ENCODE assay signal across 1 cellular context in the genomic region with DNA sequence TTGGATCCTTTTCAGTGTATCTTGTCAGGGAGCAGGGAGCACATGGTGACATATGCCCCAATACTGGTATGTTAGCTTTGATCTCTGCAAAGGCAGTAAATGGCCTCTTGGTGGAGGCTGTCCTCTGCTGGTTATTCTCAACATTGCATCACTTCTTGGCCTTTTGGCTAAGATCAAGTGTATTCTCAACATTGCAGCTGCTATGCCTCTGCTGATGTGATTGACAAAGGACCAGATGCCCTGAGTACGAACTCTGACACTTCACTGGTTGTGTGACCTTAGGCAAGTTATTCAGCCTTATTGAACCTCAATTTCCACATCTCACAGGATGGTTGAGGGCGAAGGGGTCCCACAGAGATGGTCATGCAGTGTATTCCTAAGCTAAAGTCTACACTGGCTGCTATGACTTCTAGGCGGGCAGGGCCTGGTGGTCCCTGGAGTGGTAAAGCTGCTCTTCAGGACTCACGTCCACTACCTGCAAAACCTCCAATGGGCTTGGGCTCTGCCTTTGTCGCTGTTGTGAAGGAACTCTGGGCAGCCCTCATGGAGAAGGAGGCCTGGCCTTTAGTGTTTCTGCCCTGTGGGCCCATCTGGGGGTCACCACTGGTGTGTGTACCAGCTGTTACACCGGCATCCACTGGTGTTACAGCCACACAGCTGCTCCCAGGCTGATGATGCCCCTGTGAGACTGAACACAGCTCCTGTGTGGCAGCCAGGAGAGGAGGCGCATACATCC.
TF ChIP-seq lines count a peak whose summit lies in the region.

No MANE protein-coding gene starts in this region.

TF ChIP-seq in HepG2, 621 proteins besides CTCF, POLR2A, EP300 and RAD21 (continued from another document and continues in another):
- TF ChIP-seq, protein P1, sequence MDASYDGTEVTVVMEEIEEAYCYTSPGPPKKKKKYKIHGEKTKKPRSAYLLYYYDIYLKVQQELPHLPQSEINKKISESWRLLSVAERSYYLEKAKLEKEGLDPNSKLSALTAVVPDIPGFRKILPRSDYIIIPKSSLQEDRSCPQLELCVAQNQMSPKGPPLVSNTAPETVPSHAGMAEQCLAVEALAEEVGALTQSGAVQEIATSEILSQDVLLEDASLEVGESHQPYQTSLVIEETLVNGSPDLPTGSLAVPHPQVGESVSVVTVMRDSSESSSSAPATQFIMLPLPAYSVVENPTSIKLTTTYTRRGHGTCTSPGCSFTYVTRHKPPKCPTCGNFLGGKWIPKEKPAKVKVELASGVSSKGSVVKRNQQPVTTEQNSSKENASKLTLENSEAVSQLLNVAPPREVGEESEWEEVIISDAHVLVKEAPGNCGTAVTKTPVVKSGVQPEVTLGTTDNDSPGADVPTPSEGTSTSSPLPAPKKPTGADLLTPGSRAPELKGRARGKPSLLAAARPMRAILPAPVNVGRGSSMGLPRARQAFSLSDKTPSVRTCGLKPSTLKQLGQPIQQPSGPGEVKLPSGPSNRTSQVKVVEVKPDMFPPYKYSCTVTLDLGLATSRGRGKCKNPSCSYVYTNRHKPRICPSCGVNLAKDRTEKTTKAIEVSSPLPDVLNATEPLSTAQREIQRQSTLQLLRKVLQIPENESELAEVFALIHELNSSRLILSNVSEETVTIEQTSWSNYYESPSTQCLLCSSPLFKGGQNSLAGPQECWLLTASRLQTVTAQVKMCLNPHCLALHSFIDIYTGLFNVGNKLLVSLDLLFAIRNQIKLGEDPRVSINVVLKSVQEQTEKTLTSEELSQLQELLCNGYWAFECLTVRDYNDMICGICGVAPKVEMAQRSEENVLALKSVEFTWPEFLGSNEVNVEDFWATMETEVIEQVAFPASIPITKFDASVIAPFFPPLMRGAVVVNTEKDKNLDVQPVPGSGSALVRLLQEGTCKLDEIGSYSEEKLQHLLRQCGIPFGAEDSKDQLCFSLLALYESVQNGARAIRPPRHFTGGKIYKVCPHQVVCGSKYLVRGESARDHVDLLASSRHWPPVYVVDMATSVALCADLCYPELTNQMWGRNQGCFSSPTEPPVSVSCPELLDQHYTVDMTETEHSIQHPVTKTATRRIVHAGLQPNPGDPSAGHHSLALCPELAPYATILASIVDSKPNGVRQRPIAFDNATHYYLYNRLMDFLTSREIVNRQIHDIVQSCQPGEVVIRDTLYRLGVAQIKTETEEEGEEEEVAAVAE (CRISPR knock-in tag; IDR thresholded peaks at IDR 0.05; ENCODE audit: borderline replicate concordance), result 0 out of 2 replicates have a peak, but pooled peaks have one; percentile 66
- TF ChIP-seq SNAPC2 (CRISPR knock-in tag; IDR thresholded peaks at IDR 0.05) (no peak), ZNF737 (CRISPR knock-in tag; IDR thresholded peaks at IDR 0.05; ENCODE audit: borderline replicate concordance) (no peak), ZNF816 (CRISPR knock-in tag; IDR thresholded peaks at IDR 0.05; ENCODE audit: borderline replicate concordance) (no peak), ZNF20 (CRISPR knock-in tag; IDR thresholded peaks at IDR 0.05) (no peak), TP53 (CRISPR knock-in tag; conservative IDR thresholded peaks at IDR 0.05) (0 out of 2 replicates have a peak, but pooled peaks have one; percentile 53), ZNF317 (CRISPR knock-in tag; IDR thresholded peaks at IDR 0.05) (no peak), ZNF430 (CRISPR knock-in tag; IDR thresholded peaks at IDR 0.05) (no peak), HNF4G (IDR thresholded peaks at IDR 0.05; ENCODE audit: borderline replicate concordance, low read depth, low read length) (peak; percentile 21; the same call in 1 of the 2 replicates), HNF4G (CRISPR knock-in tag; IDR thresholded peaks at IDR 0.05; ENCODE audit: borderline replicate concordance, low read depth) (no peak), ETV5 (CRISPR knock-in tag; IDR thresholded peaks at IDR 0.05; ENCODE audit: borderline replicate concordance) (peak; percentile 31; the same call in 1 of the 2 replicates), ZNF331 (CRISPR knock-in tag; IDR thresholded peaks at IDR 0.05) (peak; percentile 67; the same call in 1 of the 2 replicates), ATRX (CRISPR knock-in tag; IDR thresholded peaks at IDR 0.05; ENCODE audit: borderline replicate concordance) (no peak), MED13 (CRISPR knock-in tag; IDR thresholded peaks at IDR 0.05) (no peak), ZNF333 (CRISPR knock-in tag; IDR thresholded peaks at IDR 0.05; ENCODE audit: borderline replicate concordance) (no peak), ZFP90 (CRISPR knock-in tag; IDR thresholded peaks at IDR 0.05; ENCODE audit: borderline replicate concordance) (no peak; the same call in 1 of the 2 replicates), ZNF629 (CRISPR knock-in tag; conservative IDR thresholded peaks at IDR 0.05) (no peak), ZNF383 (CRISPR knock-in tag; IDR thresholded peaks at IDR 0.05; ENCODE audit: borderline replicate concordance) (no peak), TBL1XR1 (IDR thresholded peaks at IDR 0.05; ENCODE audit: borderline replicate concordance, low read length, partially characterized antibody) (no peak)
- TF ChIP-seq, protein P2, sequence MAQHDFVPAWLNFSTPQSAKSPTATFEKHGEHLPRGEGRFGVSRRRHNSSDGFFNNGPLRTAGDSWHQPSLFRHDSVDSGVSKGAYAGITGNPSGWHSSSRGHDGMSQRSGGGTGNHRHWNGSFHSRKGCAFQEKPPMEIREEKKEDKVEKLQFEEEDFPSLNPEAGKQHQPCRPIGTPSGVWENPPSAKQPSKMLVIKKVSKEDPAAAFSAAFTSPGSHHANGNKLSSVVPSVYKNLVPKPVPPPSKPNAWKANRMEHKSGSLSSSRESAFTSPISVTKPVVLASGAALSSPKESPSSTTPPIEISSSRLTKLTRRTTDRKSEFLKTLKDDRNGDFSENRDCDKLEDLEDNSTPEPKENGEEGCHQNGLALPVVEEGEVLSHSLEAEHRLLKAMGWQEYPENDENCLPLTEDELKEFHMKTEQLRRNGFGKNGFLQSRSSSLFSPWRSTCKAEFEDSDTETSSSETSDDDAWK (CRISPR knock-in tag; IDR thresholded peaks at IDR 0.05), result no peak
- TF ChIP-seq, protein P3, sequence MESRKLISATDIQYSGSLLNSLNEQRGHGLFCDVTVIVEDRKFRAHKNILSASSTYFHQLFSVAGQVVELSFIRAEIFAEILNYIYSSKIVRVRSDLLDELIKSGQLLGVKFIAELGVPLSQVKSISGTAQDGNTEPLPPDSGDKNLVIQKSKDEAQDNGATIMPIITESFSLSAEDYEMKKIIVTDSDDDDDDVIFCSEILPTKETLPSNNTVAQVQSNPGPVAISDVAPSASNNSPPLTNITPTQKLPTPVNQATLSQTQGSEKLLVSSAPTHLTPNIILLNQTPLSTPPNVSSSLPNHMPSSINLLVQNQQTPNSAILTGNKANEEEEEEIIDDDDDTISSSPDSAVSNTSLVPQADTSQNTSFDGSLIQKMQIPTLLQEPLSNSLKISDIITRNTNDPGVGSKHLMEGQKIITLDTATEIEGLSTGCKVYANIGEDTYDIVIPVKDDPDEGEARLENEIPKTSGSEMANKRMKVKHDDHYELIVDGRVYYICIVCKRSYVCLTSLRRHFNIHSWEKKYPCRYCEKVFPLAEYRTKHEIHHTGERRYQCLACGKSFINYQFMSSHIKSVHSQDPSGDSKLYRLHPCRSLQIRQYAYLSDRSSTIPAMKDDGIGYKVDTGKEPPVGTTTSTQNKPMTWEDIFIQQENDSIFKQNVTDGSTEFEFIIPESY (CRISPR knock-in tag; IDR thresholded peaks at IDR 0.05), result peak; percentile 43; the same call in 1 of the 2 replicates
- TF ChIP-seq, protein P4, sequence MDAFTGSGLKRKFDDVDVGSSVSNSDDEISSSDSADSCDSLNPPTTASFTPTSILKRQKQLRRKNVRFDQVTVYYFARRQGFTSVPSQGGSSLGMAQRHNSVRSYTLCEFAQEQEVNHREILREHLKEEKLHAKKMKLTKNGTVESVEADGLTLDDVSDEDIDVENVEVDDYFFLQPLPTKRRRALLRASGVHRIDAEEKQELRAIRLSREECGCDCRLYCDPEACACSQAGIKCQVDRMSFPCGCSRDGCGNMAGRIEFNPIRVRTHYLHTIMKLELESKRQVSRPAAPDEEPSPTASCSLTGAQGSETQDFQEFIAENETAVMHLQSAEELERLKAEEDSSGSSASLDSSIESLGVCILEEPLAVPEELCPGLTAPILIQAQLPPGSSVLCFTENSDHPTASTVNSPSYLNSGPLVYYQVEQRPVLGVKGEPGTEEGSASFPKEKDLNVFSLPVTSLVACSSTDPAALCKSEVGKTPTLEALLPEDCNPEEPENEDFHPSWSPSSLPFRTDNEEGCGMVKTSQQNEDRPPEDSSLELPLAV (CRISPR knock-in tag; conservative IDR thresholded peaks at IDR 0.05; ENCODE audit: low read depth), result no peak
- TF ChIP-seq, protein P5, sequence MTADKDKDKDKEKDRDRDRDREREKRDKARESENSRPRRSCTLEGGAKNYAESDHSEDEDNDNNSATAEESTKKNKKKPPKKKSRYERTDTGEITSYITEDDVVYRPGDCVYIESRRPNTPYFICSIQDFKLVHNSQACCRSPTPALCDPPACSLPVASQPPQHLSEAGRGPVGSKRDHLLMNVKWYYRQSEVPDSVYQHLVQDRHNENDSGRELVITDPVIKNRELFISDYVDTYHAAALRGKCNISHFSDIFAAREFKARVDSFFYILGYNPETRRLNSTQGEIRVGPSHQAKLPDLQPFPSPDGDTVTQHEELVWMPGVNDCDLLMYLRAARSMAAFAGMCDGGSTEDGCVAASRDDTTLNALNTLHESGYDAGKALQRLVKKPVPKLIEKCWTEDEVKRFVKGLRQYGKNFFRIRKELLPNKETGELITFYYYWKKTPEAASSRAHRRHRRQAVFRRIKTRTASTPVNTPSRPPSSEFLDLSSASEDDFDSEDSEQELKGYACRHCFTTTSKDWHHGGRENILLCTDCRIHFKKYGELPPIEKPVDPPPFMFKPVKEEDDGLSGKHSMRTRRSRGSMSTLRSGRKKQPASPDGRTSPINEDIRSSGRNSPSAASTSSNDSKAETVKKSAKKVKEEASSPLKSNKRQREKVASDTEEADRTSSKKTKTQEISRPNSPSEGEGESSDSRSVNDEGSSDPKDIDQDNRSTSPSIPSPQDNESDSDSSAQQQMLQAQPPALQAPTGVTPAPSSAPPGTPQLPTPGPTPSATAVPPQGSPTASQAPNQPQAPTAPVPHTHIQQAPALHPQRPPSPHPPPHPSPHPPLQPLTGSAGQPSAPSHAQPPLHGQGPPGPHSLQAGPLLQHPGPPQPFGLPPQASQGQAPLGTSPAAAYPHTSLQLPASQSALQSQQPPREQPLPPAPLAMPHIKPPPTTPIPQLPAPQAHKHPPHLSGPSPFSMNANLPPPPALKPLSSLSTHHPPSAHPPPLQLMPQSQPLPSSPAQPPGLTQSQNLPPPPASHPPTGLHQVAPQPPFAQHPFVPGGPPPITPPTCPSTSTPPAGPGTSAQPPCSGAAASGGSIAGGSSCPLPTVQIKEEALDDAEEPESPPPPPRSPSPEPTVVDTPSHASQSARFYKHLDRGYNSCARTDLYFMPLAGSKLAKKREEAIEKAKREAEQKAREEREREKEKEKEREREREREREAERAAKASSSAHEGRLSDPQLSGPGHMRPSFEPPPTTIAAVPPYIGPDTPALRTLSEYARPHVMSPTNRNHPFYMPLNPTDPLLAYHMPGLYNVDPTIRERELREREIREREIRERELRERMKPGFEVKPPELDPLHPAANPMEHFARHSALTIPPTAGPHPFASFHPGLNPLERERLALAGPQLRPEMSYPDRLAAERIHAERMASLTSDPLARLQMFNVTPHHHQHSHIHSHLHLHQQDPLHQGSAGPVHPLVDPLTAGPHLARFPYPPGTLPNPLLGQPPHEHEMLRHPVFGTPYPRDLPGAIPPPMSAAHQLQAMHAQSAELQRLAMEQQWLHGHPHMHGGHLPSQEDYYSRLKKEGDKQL (CRISPR knock-in tag; IDR thresholded peaks at IDR 0.05; ENCODE audit: low read depth), result no peak
- TF ChIP-seq, protein P6, sequence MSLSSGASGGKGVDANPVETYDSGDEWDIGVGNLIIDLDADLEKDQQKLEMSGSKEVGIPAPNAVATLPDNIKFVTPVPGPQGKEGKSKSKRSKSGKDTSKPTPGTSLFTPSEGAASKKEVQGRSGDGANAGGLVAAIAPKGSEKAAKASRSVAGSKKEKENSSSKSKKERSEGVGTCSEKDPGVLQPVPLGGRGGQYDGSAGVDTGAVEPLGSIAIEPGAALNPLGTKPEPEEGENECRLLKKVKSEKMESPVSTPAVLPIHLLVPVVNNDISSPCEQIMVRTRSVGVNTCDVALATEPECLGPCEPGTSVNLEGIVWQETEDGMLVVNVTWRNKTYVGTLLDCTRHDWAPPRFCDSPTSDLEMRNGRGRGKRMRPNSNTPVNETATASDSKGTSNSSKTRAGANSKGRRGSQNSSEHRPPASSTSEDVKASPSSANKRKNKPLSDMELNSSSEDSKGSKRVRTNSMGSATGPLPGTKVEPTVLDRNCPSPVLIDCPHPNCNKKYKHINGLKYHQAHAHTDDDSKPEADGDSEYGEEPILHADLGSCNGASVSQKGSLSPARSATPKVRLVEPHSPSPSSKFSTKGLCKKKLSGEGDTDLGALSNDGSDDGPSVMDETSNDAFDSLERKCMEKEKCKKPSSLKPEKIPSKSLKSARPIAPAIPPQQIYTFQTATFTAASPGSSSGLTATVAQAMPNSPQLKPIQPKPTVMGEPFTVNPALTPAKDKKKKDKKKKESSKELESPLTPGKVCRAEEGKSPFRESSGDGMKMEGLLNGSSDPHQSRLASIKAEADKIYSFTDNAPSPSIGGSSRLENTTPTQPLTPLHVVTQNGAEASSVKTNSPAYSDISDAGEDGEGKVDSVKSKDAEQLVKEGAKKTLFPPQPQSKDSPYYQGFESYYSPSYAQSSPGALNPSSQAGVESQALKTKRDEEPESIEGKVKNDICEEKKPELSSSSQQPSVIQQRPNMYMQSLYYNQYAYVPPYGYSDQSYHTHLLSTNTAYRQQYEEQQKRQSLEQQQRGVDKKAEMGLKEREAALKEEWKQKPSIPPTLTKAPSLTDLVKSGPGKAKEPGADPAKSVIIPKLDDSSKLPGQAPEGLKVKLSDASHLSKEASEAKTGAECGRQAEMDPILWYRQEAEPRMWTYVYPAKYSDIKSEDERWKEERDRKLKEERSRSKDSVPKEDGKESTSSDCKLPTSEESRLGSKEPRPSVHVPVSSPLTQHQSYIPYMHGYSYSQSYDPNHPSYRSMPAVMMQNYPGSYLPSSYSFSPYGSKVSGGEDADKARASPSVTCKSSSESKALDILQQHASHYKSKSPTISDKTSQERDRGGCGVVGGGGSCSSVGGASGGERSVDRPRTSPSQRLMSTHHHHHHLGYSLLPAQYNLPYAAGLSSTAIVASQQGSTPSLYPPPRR (CRISPR knock-in tag; IDR thresholded peaks at IDR 0.05; ENCODE audit: borderline replicate concordance), result no peak
- TF ChIP-seq, protein P7, sequence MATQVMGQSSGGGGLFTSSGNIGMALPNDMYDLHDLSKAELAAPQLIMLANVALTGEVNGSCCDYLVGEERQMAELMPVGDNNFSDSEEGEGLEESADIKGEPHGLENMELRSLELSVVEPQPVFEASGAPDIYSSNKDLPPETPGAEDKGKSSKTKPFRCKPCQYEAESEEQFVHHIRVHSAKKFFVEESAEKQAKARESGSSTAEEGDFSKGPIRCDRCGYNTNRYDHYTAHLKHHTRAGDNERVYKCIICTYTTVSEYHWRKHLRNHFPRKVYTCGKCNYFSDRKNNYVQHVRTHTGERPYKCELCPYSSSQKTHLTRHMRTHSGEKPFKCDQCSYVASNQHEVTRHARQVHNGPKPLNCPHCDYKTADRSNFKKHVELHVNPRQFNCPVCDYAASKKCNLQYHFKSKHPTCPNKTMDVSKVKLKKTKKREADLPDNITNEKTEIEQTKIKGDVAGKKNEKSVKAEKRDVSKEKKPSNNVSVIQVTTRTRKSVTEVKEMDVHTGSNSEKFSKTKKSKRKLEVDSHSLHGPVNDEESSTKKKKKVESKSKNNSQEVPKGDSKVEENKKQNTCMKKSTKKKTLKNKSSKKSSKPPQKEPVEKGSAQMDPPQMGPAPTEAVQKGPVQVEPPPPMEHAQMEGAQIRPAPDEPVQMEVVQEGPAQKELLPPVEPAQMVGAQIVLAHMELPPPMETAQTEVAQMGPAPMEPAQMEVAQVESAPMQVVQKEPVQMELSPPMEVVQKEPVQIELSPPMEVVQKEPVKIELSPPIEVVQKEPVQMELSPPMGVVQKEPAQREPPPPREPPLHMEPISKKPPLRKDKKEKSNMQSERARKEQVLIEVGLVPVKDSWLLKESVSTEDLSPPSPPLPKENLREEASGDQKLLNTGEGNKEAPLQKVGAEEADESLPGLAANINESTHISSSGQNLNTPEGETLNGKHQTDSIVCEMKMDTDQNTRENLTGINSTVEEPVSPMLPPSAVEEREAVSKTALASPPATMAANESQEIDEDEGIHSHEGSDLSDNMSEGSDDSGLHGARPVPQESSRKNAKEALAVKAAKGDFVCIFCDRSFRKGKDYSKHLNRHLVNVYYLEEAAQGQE (IDR thresholded peaks at IDR 0.05; ENCODE audit: borderline replicate concordance in 1 of 2, low read depth in 1 of 2, low read length in 2 of 2), result no peak
